Comparison of ENCODE assay signal across 1 cellular context in genomic region chr4:40055873-40056721, GRCh38.
A peak's percentile ranks its signal among the peaks of the same experiment; 100 is the strongest.
TF ChIP-seq lines count a peak whose summit lies in the region.

No MANE protein-coding gene starts in this region.

TF ChIP-seq in HepG2, 621 proteins besides CTCF, POLR2A, EP300 and RAD21 (continued from another document and continues in another):
- TF ChIP-seq PRDM4 (CRISPR knock-in tag; IDR thresholded peaks at IDR 0.05; ENCODE audit: borderline replicate concordance) = no peak
- TF ChIP-seq BATF2 (CRISPR knock-in tag; IDR thresholded peaks at IDR 0.05) = no peak
- TF ChIP-seq RFXAP (CRISPR knock-in tag; IDR thresholded peaks at IDR 0.05; ENCODE audit: borderline replicate concordance) = 0 out of 2 replicates have a peak, but pooled peaks have one; percentile 31
- TF ChIP-seq GMEB1 (CRISPR knock-in tag; IDR thresholded peaks at IDR 0.05; ENCODE audit: borderline replicate concordance) = no peak; the same call in 1 of the 2 replicates
- no peak for TF ChIP-seq GRHL1 (CRISPR knock-in tag; conservative IDR thresholded peaks at IDR 0.05)
- TF ChIP-seq LBX2 (CRISPR knock-in tag; IDR thresholded peaks at IDR 0.05; ENCODE audit: borderline replicate concordance) = 0 out of 2 replicates have a peak, but pooled peaks have one; percentile 27
- no peak; the same call in 1 of the 2 replicates for TF ChIP-seq ELF3 (CRISPR knock-in tag; IDR thresholded peaks at IDR 0.05)
- no peak for TF ChIP-seq JUNB (CRISPR knock-in tag; IDR thresholded peaks at IDR 0.05; ENCODE audit: borderline replicate concordance)
- no peak for TF ChIP-seq MNT (IDR thresholded peaks at IDR 0.05)
- no peak for TF ChIP-seq CAMTA2 (CRISPR knock-in tag; IDR thresholded peaks at IDR 0.05; ENCODE audit: borderline replicate concordance)
- TF ChIP-seq CEBPZ (IDR thresholded peaks at IDR 0.05; ENCODE audit: low read length) = no peak
- no peak for TF ChIP-seq ZNF672 (CRISPR knock-in tag; IDR thresholded peaks at IDR 0.05)
- no peak for TF ChIP-seq ZNF557 (CRISPR knock-in tag; IDR thresholded peaks at IDR 0.05)
- no peak for TF ChIP-seq SRSF1 (optimal IDR thresholded peaks at IDR 0.05; ENCODE audit: low read depth, low read length)
- peak; percentile 49; the same call in 1 of the 2 replicates for TF ChIP-seq ZXDC (CRISPR knock-in tag; IDR thresholded peaks at IDR 0.05)
- peak; percentile 28; the same call in 1 of the 2 replicates for TF ChIP-seq SAFB2 (CRISPR knock-in tag; IDR thresholded peaks at IDR 0.05; ENCODE audit: borderline replicate concordance, low read depth)
- TF ChIP-seq HNRNPH1 (optimal IDR thresholded peaks at IDR 0.05; ENCODE audit: low read depth, low read length) = no peak
- no peak; the same call in 1 of the 2 replicates for TF ChIP-seq TARDBP (CRISPR knock-in tag; IDR thresholded peaks at IDR 0.05)
- TF ChIP-seq NR2C2 (CRISPR knock-in tag; IDR thresholded peaks at IDR 0.05; ENCODE audit: borderline replicate concordance) = 0 out of 2 replicates have a peak, but pooled peaks have one; percentile 25
- no peak for TF ChIP-seq PPARG (CRISPR knock-in tag; conservative IDR thresholded peaks at IDR 0.05)
- TF ChIP-seq SMAD3 (CRISPR knock-in tag; IDR thresholded peaks at IDR 0.05) = no peak
- no peak for TF ChIP-seq DR1 (CRISPR knock-in tag; IDR thresholded peaks at IDR 0.05)
- TF ChIP-seq ZNF513 (CRISPR knock-in tag; conservative IDR thresholded peaks at IDR 0.05) = no peak
- TF ChIP-seq MAZ (IDR thresholded peaks at IDR 0.05; ENCODE audit: borderline replicate concordance, low read depth, low read length) = no peak; the same call in 1 of the 2 replicates
- TF ChIP-seq MAZ (CRISPR knock-in tag; IDR thresholded peaks at IDR 0.05; ENCODE audit: low read depth) = peak; percentile 23; the same call in 1 of the 2 replicates
- no peak for TF ChIP-seq ZBTB33 (CRISPR knock-in tag; IDR thresholded peaks at IDR 0.05)
- no peak for TF ChIP-seq SNAPC2 (CRISPR knock-in tag; IDR thresholded peaks at IDR 0.05)
- no peak for TF ChIP-seq ZNF510 (CRISPR knock-in tag; IDR thresholded peaks at IDR 0.05; ENCODE audit: low read depth)
- no peak for TF ChIP-seq THYN1 (CRISPR knock-in tag; IDR thresholded peaks at IDR 0.05; ENCODE audit: borderline replicate concordance, low read depth)
- no peak for TF ChIP-seq GMEB2 (CRISPR knock-in tag; IDR thresholded peaks at IDR 0.05; ENCODE audit: low read depth)
- TF ChIP-seq SETDB1 (CRISPR knock-in tag; IDR thresholded peaks at IDR 0.05; ENCODE audit: borderline replicate concordance) = no peak
- TF ChIP-seq ZNF101 (CRISPR knock-in tag; IDR thresholded peaks at IDR 0.05; ENCODE audit: borderline replicate concordance, low read depth) = no peak
- TF ChIP-seq FOXP1 (IDR thresholded peaks at IDR 0.05) = no peak
- no peak for TF ChIP-seq FOXP1 (CRISPR knock-in tag; IDR thresholded peaks at IDR 0.05)
- no peak for TF ChIP-seq ZNF773 (CRISPR knock-in tag; IDR thresholded peaks at IDR 0.05; ENCODE audit: borderline replicate concordance)
- TF ChIP-seq SP5 (CRISPR knock-in tag; IDR thresholded peaks at IDR 0.05; ENCODE audit: borderline replicate concordance, low read depth) = no peak
- no peak for TF ChIP-seq KLF16 (CRISPR knock-in tag; IDR thresholded peaks at IDR 0.05)
- peak; percentile 67; the same call in 1 of the 2 replicates for TF ChIP-seq TMF1 (CRISPR knock-in tag; IDR thresholded peaks at IDR 0.05; ENCODE audit: low read depth)
